Comparison of ENCODE assay signal across 20 cellular contexts in the genomic region with DNA sequence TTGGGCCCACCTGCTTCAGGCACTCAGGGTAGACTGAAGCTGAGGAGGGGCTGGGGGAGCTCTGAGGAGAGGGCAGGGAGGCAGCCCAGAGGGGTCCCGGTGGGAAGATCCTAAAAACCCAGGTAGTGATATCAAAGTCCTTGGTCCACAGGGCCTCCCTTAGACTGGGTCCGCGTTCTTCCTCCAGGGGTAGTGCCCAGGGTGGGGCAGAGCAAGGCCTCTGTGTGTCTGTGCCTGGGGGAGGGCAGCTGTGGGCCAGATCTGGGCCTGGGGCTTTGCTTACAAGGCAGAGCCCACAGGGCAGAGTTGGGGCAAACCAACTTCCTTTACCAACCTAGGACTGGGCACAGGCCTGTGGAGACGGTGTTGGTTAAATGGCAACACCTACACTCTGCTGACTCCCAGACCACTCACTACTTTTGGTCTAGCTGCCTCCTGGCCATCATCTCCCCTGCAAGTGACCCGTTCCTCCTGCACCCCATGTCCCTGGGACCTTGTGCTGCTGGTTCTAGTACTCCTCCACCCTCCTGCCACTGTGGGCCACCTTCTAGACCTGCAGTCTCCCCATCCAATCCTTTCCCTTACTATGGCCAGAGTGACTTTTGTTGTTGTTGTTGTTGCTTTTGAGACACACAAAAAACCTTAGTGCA. TPM values are rescaled to one million over a fixed set of nuclear protein-coding genes. Genes with fewer than 3 reads are reported as not detected.
A peak's percentile ranks its signal among the peaks of the same experiment; 100 is the strongest.
DNase-seq lines count a peak whose midpoint lies in the region; ATAC-seq, FAIRE-seq and TF ChIP-seq lines count a peak whose summit lies in the region.
"Had no signal": no experiment of that assay in that cellular context is flagged by ENCODE, and none has a peak within 500 bp of the region (broad histone marks: within the 10 kb centered on the region; RNA-seq: fewer than 3 reads in every experiment).

No MANE protein-coding gene starts in this region.

- H3K27ac Mint-ChIP-seq in activated B cell treated with CpG ODN at 0.5 μM for 24 hours = peak overlapping the region; percentile 41

- no TSS peak for BruUV-seq in HepG2 (replicated peaks; lab: Mats Ljungman, UMichigan)

- intact Hi-C loops in HepG2 (cut with micrococcal nuclease; ENCODE audit: unreplicated experiment) (no loop called here), right lobe of liver (cut with DNase I) (loop anchor here in 1 of 2 donors (5.0 to 10.0 kb wide), 2 partner anchors 347 to 415 kb away; no protein-coding TSS in a partner anchor), activated B cell treated with CpG ODN at 0.5 μM for 24 hours (cut with micrococcal nuclease) (loop anchor here (2.0 to 10.0 kb wide), 2 partner anchors 313 to 555 kb away; partner anchors contain the start of gene FCHSD2)

- H3K79me1 ChIP-seq in mesenchymal stem cell (replicated peaks; ENCODE audit: low read length, poor library complexity, severe bottlenecking) = peaks cover 2% of the 10 kb centered on the region

- ATAC-seq in HepG2 (no peak), right lobe of liver (no peak), activated B cell treated with CpG ODN at 0.5 μM for 24 hours (ENCODE audit: low read depth) (no peak), GM19395 (IDR thresholded peaks at IDR 0.05; ENCODE audit: unreplicated experiment) (no peak)
- ATAC-seq: activated T-cell treated with anti-CD3 and anti-CD28 coated beads, Interleukin-2, amount 50 U/mL, for 4 hours; left lung had no signal

- peaks cover 24% of the 10 kb centered on the region for H3K4me1 ChIP-seq in HepG2 (ENCODE audit: insufficient read depth, low read length)
- H3K4me1 ChIP-seq in right lobe of liver = peaks cover 0 to 19% (median 7%) of the 10 kb centered on the region in 4 donors
- H3K4me1 ChIP-seq in mesenchymal stem cell (ENCODE audit: control insufficient read depth, insufficient read depth, low read depth, low read length) = peaks cover 21% of the 10 kb centered on the region
- peaks cover 21% of the 10 kb centered on the region for H3K4me1 ChIP-seq in stomach smooth muscle (ENCODE audit: control insufficient read depth, insufficient read depth, low read length)
- H3K4me1 ChIP-seq: parathyroid adenoma had no signal

- H3K27ac ChIP-seq in HepG2 (ENCODE audit: extremely low read length, insufficient read depth, low read length) (no peak overlapping the region), right lobe of liver (no peak overlapping the region), mesenchymal stem cell (ENCODE audit: low read length, poor library complexity, severe bottlenecking) (no peak overlapping the region), stomach smooth muscle (ENCODE audit: low read length) (peak overlapping the region; percentile 1)
- H3K27ac ChIP-seq: parathyroid adenoma, suprapubic skin had no signal

- H2BK15ac ChIP-seq in mesenchymal stem cell (ENCODE audit: low read depth, poor library complexity, severe bottlenecking) = no peak overlapping the region

- in situ Hi-C loops in HepG2 (cut with HindIII; ENCODE audit: extremely low pct_ligation_motif_present, low pct_unique_long_range_greater_than_20kb) = loop anchor here (5.0 kb wide), 1 partner anchor 347 kb away; no protein-coding TSS in a partner anchor

- CTCF ChIA-PET in HepG2 (lab: Yijun Ruan, JAX; ENCODE audit: low intra/inter-chr PET ratio, low total read pairs) (interaction anchor here (1.2 kb wide), 1 partner anchor 348 kb away, joined by 7 read pairs; no protein-coding TSS in a partner anchor), activated B cell treated with CpG ODN at 0.5 μM for 24 hours (lab: Charles Lee) (interaction anchor here (0.7 to 5.9 kb wide), 2 partner anchors 45 to 348 kb away, joined by 3 to 75 read pairs; no protein-coding TSS in a partner anchor)

- H3K27me3 Mint-ChIP-seq in activated B cell treated with CpG ODN at 0.5 μM for 24 hours = no peaks in the 10 kb centered on the region

- H2BK5ac ChIP-seq in mesenchymal stem cell (ENCODE audit: low read depth, low read length, poor library complexity, severe bottlenecking) = no peak overlapping the region

- H3K18ac ChIP-seq in mesenchymal stem cell (ENCODE audit: low read depth in 1 of 2, low read length in 2 of 2) = no peak overlapping the region

- no peak overlapping the region for H2BK12ac ChIP-seq in mesenchymal stem cell (ENCODE audit: low read length in 2 of 2)

- peaks cover 66% of the 10 kb centered on the region for H3K36me3 Mint-ChIP-seq in activated B cell treated with CpG ODN at 0.5 μM for 24 hours (ENCODE audit: low read depth)

- H2AFZ ChIP-seq in HepG2 (ENCODE audit: low read length) (no peak overlapping the region), mesenchymal stem cell (ENCODE audit: low read depth, low read length) (no peak overlapping the region)
- H2AFZ ChIP-seq: parathyroid adenoma had no signal

- no peak for FAIRE-seq in HepG2 (lab: Jason Lieb, UNC)
- FAIRE-seq: HTR-8/SVneo had no signal

- H3K4me3 Mint-ChIP-seq in activated B cell treated with CpG ODN at 0.5 μM for 24 hours = no peak overlapping the region
- H3K4me3 Mint-ChIP-seq: activated T-cell treated with anti-CD3 and anti-CD28 coated beads, Interleukin-2, amount 50 U/mL, for 4 hours had no signal

- peaks cover 24% of the 10 kb centered on the region for H3K4me1 Mint-ChIP-seq in activated B cell treated with CpG ODN at 0.5 μM for 24 hours

- TF ChIP-seq RAD21 in HepG2 (CRISPR knock-in tag; IDR thresholded peaks at IDR 0.05) = no peak

- H3K4ac ChIP-seq in mesenchymal stem cell (ENCODE audit: low read depth in 1 of 2, low read length in 2 of 2) = no peak overlapping the region

- H3K79me2 ChIP-seq in HepG2 (ENCODE audit: insufficient read depth, low read length) = no peaks in the 10 kb centered on the region
- H3K79me2 ChIP-seq: parathyroid adenoma had no signal

- no peak overlapping the region for H3K23ac ChIP-seq in mesenchymal stem cell (ENCODE audit: low read length in 2 of 2)

- no peak overlapping the region for H2BK120ac ChIP-seq in mesenchymal stem cell (ENCODE audit: low read depth, low read length)

- peak in 1 of 2 experiments; percentile 22; a peak in 1 of 4 replicates for TF ChIP-seq POLR2A in HepG2 (IDR thresholded peaks at IDR 0.05; ENCODE audit: insufficient read depth in 1 of 2, low read depth in 2 of 2, low read length in 2 of 2)
- TF ChIP-seq POLR2A in right lobe of liver (IDR thresholded peaks at IDR 0.05) = no peak

- TF ChIP-seq EP300 in HepG2 (IDR thresholded peaks at IDR 0.05; ENCODE audit: low read depth in 2 of 2, low read length in 2 of 2) (no peak), HepG2 (CRISPR knock-in tag; IDR thresholded peaks at IDR 0.05; ENCODE audit: borderline replicate concordance) (no peak)

- no peaks in the 10 kb centered on the region for H4K20me1 ChIP-seq in HepG2 (ENCODE audit: insufficient read depth, low read length)

- no peaks in the 10 kb centered on the region for H3K9me3 ChIP-seq in HepG2 (ENCODE audit: low read length)
- H3K9me3 ChIP-seq in right lobe of liver = no peaks in the 10 kb centered on the region
- H3K9me3 ChIP-seq in mesenchymal stem cell (ENCODE audit: control insufficient read depth, low read length) = no peaks in the 10 kb centered on the region
- H3K9me3 ChIP-seq in stomach smooth muscle (ENCODE audit: control insufficient read depth in 2 of 2, low read length in 2 of 2) = no peaks in the 10 kb centered on the region
- H3K9me3 ChIP-seq: left lung, suprapubic skin had no signal

- 100% methylated on average over 3 of the region's 5 CpGs for WGBS in HepG2 (ENCODE audit: low lambda C conversion rate)
- 83% methylated on average over 1 of the region's 5 CpGs for WGBS in right lobe of liver (ENCODE audit: insufficient coverage, low coverage, low lambda C conversion rate, missing lambda C conversion rate)
- WGBS in mesenchymal stem cell = 91% methylated on average over 5 of the region's 5 CpGs

- no peak overlapping the region for H3K14ac ChIP-seq in mesenchymal stem cell (ENCODE audit: low read length in 2 of 2)

- TF ChIP-seq CTCF in HepG2 (CRISPR knock-in tag; IDR thresholded peaks at IDR 0.05) = no peak
- no peak for TF ChIP-seq CTCF in right lobe of liver (IDR thresholded peaks at IDR 0.05)
- TF ChIP-seq CTCF in activated B cell treated with CpG ODN at 0.5 μM for 24 hours (IDR thresholded peaks at IDR 0.05) = no peak

- H4K91ac ChIP-seq in mesenchymal stem cell (ENCODE audit: low read length) = peak overlapping the region; percentile 43

- no peaks in the 10 kb centered on the region for H3K9me3 Mint-ChIP-seq in activated B cell treated with CpG ODN at 0.5 μM for 24 hours
- H3K9me3 Mint-ChIP-seq: activated T-cell treated with anti-CD3 and anti-CD28 coated beads, Interleukin-2, amount 50 U/mL, for 4 hours had no signal

- H3K27me3 ChIP-seq in HepG2 (ENCODE audit: control insufficient read depth in 1 of 2, insufficient read depth in 2 of 2, low read length in 2 of 2) = no peaks in the 10 kb centered on the region
- no peaks in the 10 kb centered on the region for H3K27me3 ChIP-seq in right lobe of liver
- H3K27me3 ChIP-seq in mesenchymal stem cell (ENCODE audit: control insufficient read depth in 1 of 2, insufficient read depth in 1 of 2, low read length in 2 of 2) = no peaks in the 10 kb centered on the region
- no peaks in the 10 kb centered on the region for H3K27me3 ChIP-seq in stomach smooth muscle (ENCODE audit: control insufficient read depth in 1 of 2, insufficient read depth in 2 of 2, low read length in 2 of 2)
- H3K27me3 ChIP-seq: left lung, suprapubic skin had no signal

- H4K8ac ChIP-seq in mesenchymal stem cell (ENCODE audit: low read length) = no peak overlapping the region

- H2AK5ac ChIP-seq in mesenchymal stem cell (ENCODE audit: low read length, severe bottlenecking) = no peak overlapping the region

- no peak for DNase-seq in HepG2 (ENCODE audit: low spot score)
- no peak for DNase-seq in right lobe of liver
- no peak for DNase-seq in activated B cell treated with CpG ODN at 0.5 μM for 24 hours
- no peak for DNase-seq in mesenchymal stem cell
- no peak for DNase-seq in stimulated activated naive CD4-positive, alpha-beta T cell (lab: John Stamatoyannopoulos, UW)
- DNase-seq in activated CD4-positive, alpha-beta T cell treated with anti-CD3 and anti-CD28 coated beads, Interleukin-2, amount 50 U/mL, for 1 hour = no peak
- DNase-seq: activated T-cell treated with anti-CD3 and anti-CD28 coated beads, Interleukin-2, amount 50 U/mL, for 4 hours; effector CD4-positive, alpha-beta T cell; EL; glutamatergic neuron; left lung; NCI-H1436; NCI-H82; stimulated activated CD4-positive, alpha-beta T cell treated with anti-CD3 and anti-CD28 coated beads, Interleukin-2, amount 100 ng/mL, for 48 hours; T1000 had no signal

- H3K9ac ChIP-seq in HepG2 (ENCODE audit: insufficient read depth, low read depth, low read length) = no peak overlapping the region
- H3K9ac ChIP-seq in mesenchymal stem cell (ENCODE audit: low read length) = no peak overlapping the region
- H3K9ac ChIP-seq in stomach smooth muscle (ENCODE audit: low read length in 2 of 2) = no peak overlapping the region
- H3K9ac ChIP-seq: parathyroid adenoma had no signal

- no peak overlapping the region for H3K4me3 ChIP-seq in HepG2 (replicated peaks in 1 of 3; ENCODE audit: insufficient read depth in 1 of 3, low read depth in 2 of 3, low read length in 3 of 3)
- H3K4me3 ChIP-seq in right lobe of liver = no peak overlapping the region
- H3K4me3 ChIP-seq in mesenchymal stem cell (ENCODE audit: insufficient read depth in 1 of 2, low read depth in 1 of 2, low read length in 2 of 2) = no peak overlapping the region
- no peak overlapping the region for H3K4me3 ChIP-seq in stomach smooth muscle (ENCODE audit: low read length in 2 of 2)
- H3K4me3 ChIP-seq: left lung, suprapubic skin had no signal

- no peak overlapping the region for H3K4me2 ChIP-seq in HepG2 (ENCODE audit: low read depth, low read length)
- H3K4me2 ChIP-seq in mesenchymal stem cell (ENCODE audit: low read length, poor library complexity, severe bottlenecking) = no peak overlapping the region

- peaks cover 2 to 5% of the 10 kb centered on the region in 2 experiments; a peak in 3 of 5 replicates for H3K36me3 ChIP-seq in HepG2 (replicated peaks in 1 of 2; ENCODE audit: control insufficient read depth in 1 of 2, insufficient read depth in 2 of 2, low read length in 2 of 2)
- H3K36me3 ChIP-seq in right lobe of liver = no peaks in the 10 kb centered on the region
- peaks cover 6 to 37% of the 10 kb centered on the region in 2 experiments for H3K36me3 ChIP-seq in mesenchymal stem cell (ENCODE audit: control insufficient read depth in 1 of 2, insufficient read depth in 2 of 2, low read depth in 1 of 2, low read length in 2 of 2)
- H3K36me3 ChIP-seq in stomach smooth muscle (ENCODE audit: control insufficient read depth in 2 of 2, insufficient read depth in 2 of 2, low read length in 2 of 2) = peaks cover 0 to 3% of the 10 kb centered on the region in 2 donors

- POLR2A ChIA-PET in HepG2 (lab: Yijun Ruan, JAX) = no interaction called here
- POLR2A ChIA-PET in activated B cell treated with CpG ODN at 0.5 μM for 24 hours (lab: Charles Lee) = interaction anchor here (0.8 to 2.1 kb wide), 3 partner anchors 14 to 105 kb away, joined by 4 to 5 read pairs (median 4); no protein-coding TSS in a partner anchor

RNA-seq across cellular contexts. Expression of gene ATG16L2, which starts 15.8 kb away (rescaled TPM):
- 0.79 and 6.2 TPM in 2 replicates for total RNA-seq in HepG2 (2016; rRNA removed; fragmentation: Illumina TruSeq; extraction: Trizol)
- 0.71 and 1.1 TPM in 2 replicates for total RNA-seq in HepG2 (2016; cell fraction: cytosol; rRNA removed; fragmentation: Illumina TruSeq; extraction: Trizol; ENCODE audit: low read depth)
- 0.88 and 6.5 TPM in 2 replicates for total RNA-seq in HepG2 (2016; cell fraction: insoluble cytoplasmic fraction; rRNA removed; fragmentation: Illumina TruSeq; extraction: Trizol)
- total RNA-seq in HepG2 (2016; cell fraction: membrane; rRNA removed; fragmentation: Illumina TruSeq; extraction: Trizol) = 0.93 and 2.4 TPM in 2 replicates
- 11.6 and 12.0 TPM in 2 replicates for total RNA-seq in HepG2 (2016; cell fraction: nucleus; rRNA removed; fragmentation: Illumina TruSeq; extraction: Trizol)
- polyA plus RNA-seq in HepG2 (2011; rRNA removed) = 14.8 and 19.3 TPM in 2 replicates
- 2.1 and 3.0 TPM in 2 replicates for polyA plus RNA-seq in HepG2 (2011; cell fraction: cytosol; rRNA removed)
- polyA plus RNA-seq in HepG2 (2011; cell fraction: nucleus; rRNA removed) = 251 and 263 TPM in 2 replicates
- 8.2 and 9.1 TPM in 2 replicates for polyA plus RNA-seq in HepG2 (2012)
- 0.28 and 0.58 TPM in 2 replicates for polyA plus RNA-seq in HepG2 (2016; cell fraction: cytosol; fragmentation: Illumina TruSeq; extraction: Trizol; ENCODE audit: low read depth)
- 0.75 and 1.2 TPM in 2 replicates for polyA plus RNA-seq in HepG2 (2016; cell fraction: insoluble cytoplasmic fraction; fragmentation: Illumina TruSeq; extraction: Trizol; ENCODE audit: low read depth)
- 0.56 and 0.72 TPM in 2 replicates for polyA plus RNA-seq in HepG2 (2016; cell fraction: membrane; fragmentation: Illumina TruSeq; extraction: Trizol; ENCODE audit: low read depth)
- 31.9 and 32.0 TPM in 2 replicates for polyA plus RNA-seq in HepG2 (2016; cell fraction: nucleus; fragmentation: Illumina TruSeq; extraction: Trizol; ENCODE audit: insufficient read depth, low read depth)
- polyA minus RNA-seq in HepG2 (2011; rRNA and poly(A)+ RNA removed; ENCODE audit: low replicate concordance) = 9.4 and 19.0 TPM in 2 replicates
- 0.69 and 0.97 TPM in 2 replicates for polyA minus RNA-seq in HepG2 (2011; cell fraction: cytosol; rRNA and poly(A)+ RNA removed)
- polyA minus RNA-seq in HepG2 (2011; cell fraction: nucleus; rRNA and poly(A)+ RNA removed) = 25.1 and 27.8 TPM in 2 replicates
- total RNA-seq in right lobe of liver = 10 to 100 TPM in 5 of 6 experiments, 1 to 10 TPM in 1; 8.6 to 23.8 (median 15.4) TPM
- total RNA-seq in activated B cell treated with CpG ODN at 0.5 μM for 24 hours = 73.5 and 96.7 TPM in 2 replicates
- polyA plus RNA-seq in mesenchymal stem cell (2013, experiment 1 of 2) = 12.0 TPM
- polyA plus RNA-seq in mesenchymal stem cell (2013, experiment 2 of 2) = 10.4 TPM

RNA-seq across cellular contexts. Expression of gene STARD10, which starts 36.2 kb away (rescaled TPM):
- total RNA-seq in HepG2 (2016; rRNA removed; fragmentation: Illumina TruSeq; extraction: Trizol) = 248 and 341 TPM in 2 replicates
- total RNA-seq in HepG2 (2016; cell fraction: cytosol; rRNA removed; fragmentation: Illumina TruSeq; extraction: Trizol; ENCODE audit: low read depth) = 1,658 and 1,675 TPM in 2 replicates
- total RNA-seq in HepG2 (2016; cell fraction: insoluble cytoplasmic fraction; rRNA removed; fragmentation: Illumina TruSeq; extraction: Trizol) = 231 and 367 TPM in 2 replicates
- 1,130 and 1,245 TPM in 2 replicates for total RNA-seq in HepG2 (2016; cell fraction: membrane; rRNA removed; fragmentation: Illumina TruSeq; extraction: Trizol)
- 138 and 147 TPM in 2 replicates for total RNA-seq in HepG2 (2016; cell fraction: nucleus; rRNA removed; fragmentation: Illumina TruSeq; extraction: Trizol)
- 260 and 311 TPM in 2 replicates for polyA plus RNA-seq in HepG2 (2011; rRNA removed)
- polyA plus RNA-seq in HepG2 (2011; cell fraction: cytosol; rRNA removed) = 248 and 317 TPM in 2 replicates
- 146 and 149 TPM in 2 replicates for polyA plus RNA-seq in HepG2 (2011; cell fraction: nucleus; rRNA removed)
- polyA plus RNA-seq in HepG2 (2012) = 146 and 179 TPM in 2 replicates
- polyA plus RNA-seq in HepG2 (2016; cell fraction: cytosol; fragmentation: Illumina TruSeq; extraction: Trizol; ENCODE audit: low read depth) = 2,121 and 2,355 TPM in 2 replicates
- 324 and 400 TPM in 2 replicates for polyA plus RNA-seq in HepG2 (2016; cell fraction: insoluble cytoplasmic fraction; fragmentation: Illumina TruSeq; extraction: Trizol; ENCODE audit: low read depth)
- polyA plus RNA-seq in HepG2 (2016; cell fraction: membrane; fragmentation: Illumina TruSeq; extraction: Trizol; ENCODE audit: low read depth) = 1,491 and 1,549 TPM in 2 replicates
- 357 and 378 TPM in 2 replicates for polyA plus RNA-seq in HepG2 (2016; cell fraction: nucleus; fragmentation: Illumina TruSeq; extraction: Trizol; ENCODE audit: insufficient read depth, low read depth)
- polyA minus RNA-seq in HepG2 (2011; rRNA and poly(A)+ RNA removed; ENCODE audit: low replicate concordance) = 15.4 and 222 TPM in 2 replicates
- 77.0 and 88.8 TPM in 2 replicates for polyA minus RNA-seq in HepG2 (2011; cell fraction: cytosol; rRNA and poly(A)+ RNA removed)
- 41.4 and 44.8 TPM in 2 replicates for polyA minus RNA-seq in HepG2 (2011; cell fraction: nucleus; rRNA and poly(A)+ RNA removed)
- 100 to 1,000 TPM; 282 to 525 (median 330) TPM for total RNA-seq in right lobe of liver
- total RNA-seq in activated B cell treated with CpG ODN at 0.5 μM for 24 hours = 42.6 and 46.8 TPM in 2 replicates
- polyA plus RNA-seq in mesenchymal stem cell (2013, experiment 1 of 2) = 16.5 TPM
- polyA plus RNA-seq in mesenchymal stem cell (2013, experiment 2 of 2) = 13.7 TPM
